19 cellular contexts compared by ENCODE assay signal in genomic region chr1:166703726-166704220, GRCh38.
"Had no signal": no experiment of that assay in that cellular context is flagged by ENCODE, and none has a peak within 500 bp of the region (broad histone marks: within the 10 kb centered on the region; RNA-seq: fewer than 3 reads in every experiment).

No MANE protein-coding gene starts in this region.

- DNase-seq: activated CD4-positive, alpha-beta memory T cell treated with anti-CD3 and anti-CD28 coated beads for 36 hours; activated CD4-positive, alpha-beta T cell treated with anti-CD3 and anti-CD28 coated beads, Interleukin-2, amount 10 ng/mL, durations not matched to agents 7 days and 5 days; activated CD4-positive, CD25-positive, alpha-beta regulatory T cell; activated gamma-delta T cell; activated naive CD4-positive, alpha-beta T cell treated with anti-CD3 and anti-CD28 coated beads for 36 hours; activated T-cell treated with anti-CD3 and anti-CD28 coated beads for 4 hours; activated T-cell treated with anti-CD3 and anti-CD28 coated beads, Interleukin-2, amount 50 U/mL, for 48 hours; amygdala; MV-4-11; NCI-H1092 treated with DMSO at 0.1 percent for 48 hours; NCI-H1417 treated with DMSO at 0.1 percent for 48 hours; NCI-H1694 treated with DMSO at 0.1 percent for 48 hours; NCI-H2029 treated with DMSO at 0.1 percent for 48 hours; NCI-H345; NCI-H510A treated with DMSO at 0.1 percent for 48 hours; NCI-H69; NK-92 treated with Interleukin-12 subunit alpha and Interleukin-12 subunit beta, amount 100 ng/mL, for 24 hours; Peyer's patch; Right ventricle myocardium superior had no signal
